Comparison of ENCODE assay signal across 15 cellular contexts in genomic region chr12:20211537-20211936, GRCh38.
A peak's percentile ranks its signal among the peaks of the same experiment; 100 is the strongest.
DNase-seq lines count a peak whose midpoint lies in the region; ATAC-seq and TF ChIP-seq lines count a peak whose summit lies in the region.
"Had no signal": no experiment of that assay in that cellular context is flagged by ENCODE, and none has a peak within 500 bp of the region (broad histone marks: within the 10 kb centered on the region; RNA-seq: fewer than 3 reads in every experiment).

No MANE protein-coding gene starts in this region.

- peak overlapping the region in 8 of 11 experiments; percentile 4 to 75 (median 52); a peak in 15 of 22 replicates for H3K4me2 ChIP-seq in BLaER1 treated with 17β-estradiol and CSF1 and Interleukin-3, amounts not matched to agents 10 nM and 100 nM
- peak overlapping the region; percentile 66 for H3K4me2 ChIP-seq in OCI-LY3 (ENCODE audit: low read length)

- H3K27me3 ChIP-seq in BLaER1 treated with 17β-estradiol and CSF1 and Interleukin-3, amounts not matched to agents 10 nM and 100 nM, result no peaks in the 10 kb centered on the region
- no peaks in the 10 kb centered on the region for H3K27me3 ChIP-seq in OCI-LY3 (ENCODE audit: low read depth, low read length)
- H3K27me3 ChIP-seq in sigmoid colon, result no peaks in the 10 kb centered on the region

- no peak for ATAC-seq in GM18861 (IDR thresholded peaks at IDR 0.05; ENCODE audit: unreplicated experiment)
- ATAC-seq: activated T-cell treated with anti-CD3 and anti-CD28 coated beads, Interleukin-2, amount 50 U/mL, for 4 hours had no signal

- DNase-seq in fibroblast of pulmonary artery (ENCODE audit: low read depth) (peak; percentile 11), sigmoid colon (no peak), T1000 (lab: John Stamatoyannopoulos, UW) (no peak), SIG-M5 (lab: John Stamatoyannopoulos, UW) (no peak)
- no peak for DNase-seq in stimulated activated CD4-positive, alpha-beta T cell treated with anti-CD3 and anti-CD28 coated beads, Interleukin-15, amount 100 ng/mL, for 24 hours
- DNase-seq: activated CD4-positive, CD25-positive, alpha-beta regulatory T cell treated with anti-CD3 and anti-CD28 coated beads, Interleukin-2, amount 50 U/mL, for 72 hours; activated T-cell treated with anti-CD3 and anti-CD28 coated beads, Interleukin-2, amount 50 U/mL, for 4 hours; effector CD4-positive, alpha-beta T cell; GF-D8; H9; Karpas-422; SW 1271 had no signal

- no peak for TF ChIP-seq POLR2A in sigmoid colon (IDR thresholded peaks at IDR 0.05)

- TF ChIP-seq CTCF in OCI-LY3 (IDR thresholded peaks at IDR 0.05; ENCODE audit: low read depth, low read length), result no peak
- no peak for TF ChIP-seq CTCF in fibroblast of pulmonary artery (IDR thresholded peaks at IDR 0.05; ENCODE audit: low read length, missing control alignments)
- TF ChIP-seq CTCF in sigmoid colon (IDR thresholded peaks at IDR 0.05), result no peak

- no peak overlapping the region for H3K4me3 ChIP-seq in BLaER1 treated with 17β-estradiol and CSF1 and Interleukin-3, amounts not matched to agents 10 nM and 100 nM
- peak overlapping the region; percentile 12; the same call in 1 of the 2 replicates for H3K4me3 ChIP-seq in OCI-LY3 (ENCODE audit: low read length)
- no peak overlapping the region for H3K4me3 ChIP-seq in fibroblast of pulmonary artery (replicated peaks; ENCODE audit: low read depth, low read length)
- no peak overlapping the region for H3K4me3 ChIP-seq in sigmoid colon

- H3K27ac ChIP-seq in BLaER1 treated with 17β-estradiol and CSF1 and Interleukin-3, amounts not matched to agents 10 nM and 100 nM, result peak overlapping the region in 6 of 11 experiments; percentile 24 to 79 (median 62); a peak in 10 of 22 replicates
- H3K27ac ChIP-seq in OCI-LY3 (ENCODE audit: low read length), result peak overlapping the region; percentile 62
- peak overlapping the region; percentile 74 to 88 (median 78) for H3K27ac ChIP-seq in sigmoid colon

- H3K36me3 ChIP-seq in BLaER1 treated with 17β-estradiol and CSF1 and Interleukin-3, amounts not matched to agents 10 nM and 100 nM, result no peaks in the 10 kb centered on the region
- H3K36me3 ChIP-seq in OCI-LY3 (replicated peaks; ENCODE audit: low read depth, low read length) (no peaks in the 10 kb centered on the region), sigmoid colon (no peaks in the 10 kb centered on the region)

- TF ChIP-seq EP300 in sigmoid colon (IDR thresholded peaks at IDR 0.05), result no peak

- no peaks in the 10 kb centered on the region for H3K79me2 ChIP-seq in OCI-LY3 (ENCODE audit: low read length)

- 0 out of 22 replicates have a peak, but pooled peaks cover 0 to 6% (median 0%) of the 10 kb centered on the region in 11 experiments for H3K9me3 ChIP-seq in BLaER1 treated with 17β-estradiol and CSF1 and Interleukin-3, amounts not matched to agents 10 nM and 100 nM (replicated peaks in 1 of 11)
- no peaks in the 10 kb centered on the region for H3K9me3 ChIP-seq in OCI-LY3 (ENCODE audit: insufficient read depth, low read length)
- no peaks in the 10 kb centered on the region for H3K9me3 ChIP-seq in sigmoid colon

- H3K9ac ChIP-seq in BLaER1 treated with 17β-estradiol and CSF1 and Interleukin-3, amounts not matched to agents 10 nM and 100 nM, result peak overlapping the region in 2 of 11 experiments; percentile 38 to 61; a peak in 2 of 22 replicates
- peak overlapping the region; percentile 18; the same call in 1 of the 2 replicates for H3K9ac ChIP-seq in OCI-LY3 (ENCODE audit: low read length)

- 2 to 19% methylated on average over 3 of the region's 3 CpGs for WGBS in sigmoid colon, 2 donors

- peaks cover 0 to 50% (median 28%) of the 10 kb centered on the region in 10 experiments; a peak in 15 of 20 replicates for H3K4me1 ChIP-seq in BLaER1 treated with 17β-estradiol and CSF1 and Interleukin-3, amounts not matched to agents 10 nM and 100 nM
- peaks cover 31% of the 10 kb centered on the region for H3K4me1 ChIP-seq in OCI-LY3 (ENCODE audit: low read length)
- H3K4me1 ChIP-seq in sigmoid colon, result peaks cover 0 to 39% (median 32%) of the 10 kb centered on the region in 4 donors

- H2AFZ ChIP-seq in OCI-LY3 (ENCODE audit: low read depth, low read length), result peak overlapping the region; percentile 48; the same call in 1 of the 2 replicates

- intact Hi-C loops in sigmoid colon (cut with DNase I), result loop anchor here (5.0 kb wide), 5 partner anchors 61 to 454 kb away; partner anchors contain the start of gene PDE3A

- H4K20me1 ChIP-seq in BLaER1 treated with 17β-estradiol and CSF1 and Interleukin-3, amounts not matched to agents 10 nM and 100 nM, result no peaks in the 10 kb centered on the region
- no peaks in the 10 kb centered on the region for H4K20me1 ChIP-seq in OCI-LY3 (ENCODE audit: insufficient read depth, low read length)
